ENCODE assay signal across 23 cellular contexts in the genomic region with DNA sequence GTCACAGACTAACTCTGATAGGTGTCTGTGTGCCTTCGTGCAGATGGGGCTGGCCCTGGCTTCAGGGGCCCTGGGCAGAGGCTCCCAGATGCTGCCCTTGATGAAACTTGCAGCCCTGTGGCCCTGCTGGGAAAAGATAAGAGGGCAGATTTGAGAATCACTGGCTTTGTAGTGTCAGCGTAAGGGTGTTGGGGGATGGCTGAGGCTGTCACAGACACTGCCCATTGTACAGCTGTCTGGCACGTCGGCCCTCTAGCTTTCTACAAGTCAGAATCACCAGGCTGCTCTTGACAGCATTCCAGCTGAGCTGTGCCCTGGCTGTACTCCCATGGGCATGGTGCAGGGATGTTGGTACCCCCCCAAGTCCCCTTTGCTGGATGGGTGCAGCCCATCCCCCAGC.
DNase-seq lines count a peak whose midpoint lies in the region; FAIRE-seq and TF ChIP-seq lines count a peak whose summit lies in the region.
"Had no signal": no experiment of that assay in that cellular context is flagged by ENCODE, and none has a peak within 500 bp of the region (broad histone marks: within the 10 kb centered on the region; RNA-seq: fewer than 3 reads in every experiment).

No MANE protein-coding gene starts in this region.

- peaks cover 12 to 28% (median 19%) of the 10 kb centered on the region in 3 donors for H3K27me3 Mint-ChIP-seq in CD14-positive monocyte (ENCODE audit: low read depth in 3 of 3)

- H3K4me1 Mint-ChIP-seq in CD14-positive monocyte = peaks cover 11% of the 10 kb centered on the region

- H3K9me3 Mint-ChIP-seq in CD14-positive monocyte = peaks cover 0 to 2% (median 0%) of the 10 kb centered on the region in 7 donors
- H3K9me3 Mint-ChIP-seq: activated T-cell treated with anti-CD3 and anti-CD28 coated beads, Interleukin-2, amount 50 U/mL, for 24 hours; HFFc6; natural killer cell had no signal

- peak; percentile 17 for DNase-seq in OCI-M1 (lab: John Stamatoyannopoulos, UW)
- DNase-seq in frontal cortex (ENCODE audit: low spot score in 2 of 2) = peak; percentile 26 to 36
- peak; percentile 75 to 76 for DNase-seq in hippocampal formation (lab: John Stamatoyannopoulos, UW)
- peak; percentile 88 for DNase-seq in putamen (ENCODE audit: low spot score)
- DNase-seq in RKO (ENCODE audit: low spot score) = no peak
- no peak for DNase-seq in activated naive CD4-positive, alpha-beta T cell treated with Interleukin-2 at 50 U/mL for 16 hours
- no peak for DNase-seq in activated CD4-positive, CD25-positive, alpha-beta regulatory T cell (lab: John Stamatoyannopoulos, UW)
- no peak for DNase-seq in CD14-positive monocyte (ENCODE audit: low spot score)
- DNase-seq: activated CD4-positive, alpha-beta T cell treated with anti-CD3 and anti-CD28 coated beads for 1 hour; activated T-cell treated with anti-CD3 and anti-CD28 coated beads, Interleukin-2, amount 50 U/mL, for 24 hours; cerebellar nuclear complex; effector CD8-positive, alpha-beta T cell; gastrocnemius medialis; GF-D8; GM23248; HFFc6; KG1; natural killer cell; NCI-H2171; NCI-H526; stimulated activated CD4-positive, alpha-beta T cell treated with anti-CD3 and anti-CD28 coated beads, Interleukin-1b, Interleukin-23, amount 100 ng/mL, for 48 hours; testis had no signal

- no peak overlapping the region for H3K27ac Mint-ChIP-seq in CD14-positive monocyte
- H3K27ac Mint-ChIP-seq: activated T-cell treated with anti-CD3 and anti-CD28 coated beads, Interleukin-2, amount 50 U/mL, for 24 hours; HFFc6; natural killer cell had no signal

- no peaks in the 10 kb centered on the region for H3K36me3 Mint-ChIP-seq in CD14-positive monocyte
- H3K36me3 Mint-ChIP-seq: natural killer cell had no signal

- FAIRE-seq in frontal cortex (lab: Jason Lieb, UNC) = no peak
- FAIRE-seq: HTR-8/SVneo had no signal

- no peak overlapping the region for H3K4me3 Mint-ChIP-seq in CD14-positive monocyte
- H3K4me3 Mint-ChIP-seq: activated T-cell treated with anti-CD3 and anti-CD28 coated beads, Interleukin-2, amount 50 U/mL, for 24 hours; HFFc6; natural killer cell had no signal

- intact Hi-C loops in CD14-positive monocyte (cut with micrococcal nuclease) = no loop called here

- TF ChIP-seq CTCF in CD14-positive monocyte (IDR thresholded peaks at IDR 0.05) = no peak

Comparison
In these comparisons a context has a peak if more than half of its experiments do, and no peak if none do; other contexts are left out.
1. DNase-seq: peak in OCI-M1 (single experiment), frontal cortex (2 of 2), hippocampal formation (2 of 2) and putamen (single experiment); none in RKO (single experiment), activated naive CD4-positive, alpha-beta T cell treated with Interleukin-2 at 50 U/mL for 16 hours (single experiment), activated CD4-positive, CD25-positive, alpha-beta regulatory T cell (0 of 4) and CD14-positive monocyte (single experiment).